1 cellular context compared by ENCODE assay signal in the genomic region with DNA sequence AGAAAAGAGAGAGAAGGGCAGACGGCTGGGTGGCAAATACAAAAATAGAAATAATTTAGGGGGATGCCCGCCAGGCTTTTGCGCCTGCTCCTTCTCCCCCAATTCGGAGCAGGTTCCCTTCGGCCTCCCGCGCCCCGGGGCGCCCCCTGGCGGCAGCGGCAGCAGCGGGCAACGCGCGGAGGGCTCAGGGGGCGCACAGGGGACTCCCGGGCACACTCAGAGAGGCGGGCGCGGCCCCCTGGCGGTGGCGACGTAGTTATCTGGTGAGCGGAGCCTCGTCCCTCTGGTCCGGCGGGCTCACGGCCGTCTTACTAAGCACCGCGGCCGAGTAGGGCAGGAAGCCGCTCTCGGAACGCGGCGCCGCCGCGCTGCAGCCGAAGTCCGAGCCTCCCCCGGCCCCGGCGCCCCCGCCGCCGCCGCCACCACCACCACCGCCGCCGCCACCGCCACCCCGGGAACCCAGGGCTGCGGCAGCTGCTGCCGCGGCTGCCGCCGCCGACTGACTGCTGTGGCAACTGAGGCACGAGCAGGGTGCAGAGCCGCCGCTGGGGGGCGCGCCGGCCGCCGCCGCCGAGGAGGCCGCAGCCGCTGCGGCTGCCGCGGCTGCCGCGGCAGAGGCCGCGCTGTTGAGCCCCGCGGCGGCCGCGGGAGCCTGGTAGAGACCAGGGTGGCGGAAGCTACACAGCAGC.
TF ChIP-seq lines count a peak whose summit lies in the region.

No MANE protein-coding gene starts in this region.

TF ChIP-seq in K562, 482 proteins besides CTCF, POLR2A, EP300 and RAD21 (continued from another document and continues in another):
- TF ChIP-seq RBFOX2 (IDR thresholded peaks at IDR 0.05; ENCODE audit: low read depth, low read length) (no peak), ZNF583 (CRISPR knock-in tag; IDR thresholded peaks at IDR 0.05) (no peak), FOXP1 (CRISPR knock-in tag; IDR thresholded peaks at IDR 0.05) (0 out of 2 replicates have a peak, but pooled peaks have one; percentile 21), ZNF76 (CRISPR knock-in tag; IDR thresholded peaks at IDR 0.05; ENCODE audit: borderline replicate concordance) (no peak), KLF16 (IDR thresholded peaks at IDR 0.05) (peak; percentile 34; the same call in 1 of the 2 replicates), ZNF780A (CRISPR knock-in tag; IDR thresholded peaks at IDR 0.05) (no peak), ZNF57 (CRISPR knock-in tag; IDR thresholded peaks at IDR 0.05) (no peak), RUNX1 (IDR thresholded peaks at IDR 0.05; ENCODE audit: low read depth) (no peak), ZNF384 (IDR thresholded peaks at IDR 0.05; ENCODE audit: low read depth, low read length) (no peak), ZFPM2 (CRISPR knock-in tag; IDR thresholded peaks at IDR 0.05) (no peak), POLR2B (IDR thresholded peaks at IDR 0.05; ENCODE audit: low read depth, partially characterized antibody) (no peak), RAD51 (IDR thresholded peaks at IDR 0.05; ENCODE audit: borderline replicate concordance, low read depth) (no peak), NCOA4 (IDR thresholded peaks at IDR 0.05; ENCODE audit: partially characterized antibody) (no peak), TAF7 (tag; IDR thresholded peaks at IDR 0.05) (no peak), EP400 (IDR thresholded peaks at IDR 0.05) (no peak), POLR3A (IDR thresholded peaks at IDR 0.05; ENCODE audit: borderline replicate concordance, extremely low read depth, insufficient read depth, insufficient read length) (no peak), LARP7 (IDR thresholded peaks at IDR 0.05) (no peak), POU5F1 (IDR thresholded peaks at IDR 0.05; ENCODE audit: borderline replicate concordance, low read depth, low read length, partially characterized antibody) (no peak), ZEB2 (IDR thresholded peaks at IDR 0.05) (no peak), ZNF444 (CRISPR knock-in tag; IDR thresholded peaks at IDR 0.05) (no peak), RNF2 (IDR thresholded peaks at IDR 0.05) (no peak)
- TF ChIP-seq, protein P1, sequence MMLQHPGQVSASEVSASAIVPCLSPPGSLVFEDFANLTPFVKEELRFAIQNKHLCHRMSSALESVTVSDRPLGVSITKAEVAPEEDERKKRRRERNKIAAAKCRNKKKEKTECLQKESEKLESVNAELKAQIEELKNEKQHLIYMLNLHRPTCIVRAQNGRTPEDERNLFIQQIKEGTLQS (IDR thresholded peaks at IDR 0.05) = no peak
- TF ChIP-seq, protein P1 (CRISPR knock-in tag; conservative IDR thresholded peaks at IDR 0.05) = peak; percentile 73; the same call in 1 of the 2 replicates
- TF ChIP-seq, protein P2, sequence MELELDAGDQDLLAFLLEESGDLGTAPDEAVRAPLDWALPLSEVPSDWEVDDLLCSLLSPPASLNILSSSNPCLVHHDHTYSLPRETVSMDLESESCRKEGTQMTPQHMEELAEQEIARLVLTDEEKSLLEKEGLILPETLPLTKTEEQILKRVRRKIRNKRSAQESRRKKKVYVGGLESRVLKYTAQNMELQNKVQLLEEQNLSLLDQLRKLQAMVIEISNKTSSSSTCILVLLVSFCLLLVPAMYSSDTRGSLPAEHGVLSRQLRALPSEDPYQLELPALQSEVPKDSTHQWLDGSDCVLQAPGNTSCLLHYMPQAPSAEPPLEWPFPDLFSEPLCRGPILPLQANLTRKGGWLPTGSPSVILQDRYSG (tag; conservative IDR thresholded peaks at IDR 0.05; ENCODE audit: low read depth) = no peak
- TF ChIP-seq, protein P3, sequence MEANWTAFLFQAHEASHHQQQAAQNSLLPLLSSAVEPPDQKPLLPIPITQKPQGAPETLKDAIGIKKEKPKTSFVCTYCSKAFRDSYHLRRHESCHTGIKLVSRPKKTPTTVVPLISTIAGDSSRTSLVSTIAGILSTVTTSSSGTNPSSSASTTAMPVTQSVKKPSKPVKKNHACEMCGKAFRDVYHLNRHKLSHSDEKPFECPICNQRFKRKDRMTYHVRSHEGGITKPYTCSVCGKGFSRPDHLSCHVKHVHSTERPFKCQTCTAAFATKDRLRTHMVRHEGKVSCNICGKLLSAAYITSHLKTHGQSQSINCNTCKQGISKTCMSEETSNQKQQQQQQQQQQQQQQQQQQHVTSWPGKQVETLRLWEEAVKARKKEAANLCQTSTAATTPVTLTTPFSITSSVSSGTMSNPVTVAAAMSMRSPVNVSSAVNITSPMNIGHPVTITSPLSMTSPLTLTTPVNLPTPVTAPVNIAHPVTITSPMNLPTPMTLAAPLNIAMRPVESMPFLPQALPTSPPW (CRISPR knock-in tag; IDR thresholded peaks at IDR 0.05) = peak; percentile 32; the same call in 1 of the 2 replicates
- TF ChIP-seq, protein P4, sequence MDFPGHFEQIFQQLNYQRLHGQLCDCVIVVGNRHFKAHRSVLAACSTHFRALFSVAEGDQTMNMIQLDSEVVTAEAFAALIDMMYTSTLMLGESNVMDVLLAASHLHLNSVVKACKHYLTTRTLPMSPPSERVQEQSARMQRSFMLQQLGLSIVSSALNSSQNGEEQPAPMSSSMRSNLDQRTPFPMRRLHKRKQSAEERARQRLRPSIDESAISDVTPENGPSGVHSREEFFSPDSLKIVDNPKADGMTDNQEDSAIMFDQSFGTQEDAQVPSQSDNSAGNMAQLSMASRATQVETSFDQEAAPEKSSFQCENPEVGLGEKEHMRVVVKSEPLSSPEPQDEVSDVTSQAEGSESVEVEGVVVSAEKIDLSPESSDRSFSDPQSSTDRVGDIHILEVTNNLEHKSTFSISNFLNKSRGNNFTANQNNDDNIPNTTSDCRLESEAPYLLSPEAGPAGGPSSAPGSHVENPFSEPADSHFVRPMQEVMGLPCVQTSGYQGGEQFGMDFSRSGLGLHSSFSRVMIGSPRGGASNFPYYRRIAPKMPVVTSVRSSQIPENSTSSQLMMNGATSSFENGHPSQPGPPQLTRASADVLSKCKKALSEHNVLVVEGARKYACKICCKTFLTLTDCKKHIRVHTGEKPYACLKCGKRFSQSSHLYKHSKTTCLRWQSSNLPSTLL (IDR thresholded peaks at IDR 0.05) = no peak
- TF ChIP-seq, protein P5, sequence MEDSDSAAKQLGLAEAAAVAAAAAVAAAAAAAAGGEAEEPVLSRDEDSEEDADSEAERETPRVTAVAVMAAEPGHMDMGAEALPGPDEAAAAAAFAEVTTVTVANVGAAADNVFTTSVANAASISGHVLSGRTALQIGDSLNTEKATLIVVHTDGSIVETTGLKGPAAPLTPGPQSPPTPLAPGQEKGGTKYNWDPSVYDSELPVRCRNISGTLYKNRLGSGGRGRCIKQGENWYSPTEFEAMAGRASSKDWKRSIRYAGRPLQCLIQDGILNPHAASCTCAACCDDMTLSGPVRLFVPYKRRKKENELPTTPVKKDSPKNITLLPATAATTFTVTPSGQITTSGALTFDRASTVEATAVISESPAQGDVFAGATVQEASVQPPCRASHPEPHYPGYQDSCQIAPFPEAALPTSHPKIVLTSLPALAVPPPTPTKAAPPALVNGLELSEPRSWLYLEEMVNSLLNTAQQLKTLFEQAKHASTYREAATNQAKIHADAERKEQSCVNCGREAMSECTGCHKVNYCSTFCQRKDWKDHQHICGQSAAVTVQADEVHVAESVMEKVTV (CRISPR knock-in tag; IDR thresholded peaks at IDR 0.05) = peak; percentile 89
- TF ChIP-seq, protein P6, sequence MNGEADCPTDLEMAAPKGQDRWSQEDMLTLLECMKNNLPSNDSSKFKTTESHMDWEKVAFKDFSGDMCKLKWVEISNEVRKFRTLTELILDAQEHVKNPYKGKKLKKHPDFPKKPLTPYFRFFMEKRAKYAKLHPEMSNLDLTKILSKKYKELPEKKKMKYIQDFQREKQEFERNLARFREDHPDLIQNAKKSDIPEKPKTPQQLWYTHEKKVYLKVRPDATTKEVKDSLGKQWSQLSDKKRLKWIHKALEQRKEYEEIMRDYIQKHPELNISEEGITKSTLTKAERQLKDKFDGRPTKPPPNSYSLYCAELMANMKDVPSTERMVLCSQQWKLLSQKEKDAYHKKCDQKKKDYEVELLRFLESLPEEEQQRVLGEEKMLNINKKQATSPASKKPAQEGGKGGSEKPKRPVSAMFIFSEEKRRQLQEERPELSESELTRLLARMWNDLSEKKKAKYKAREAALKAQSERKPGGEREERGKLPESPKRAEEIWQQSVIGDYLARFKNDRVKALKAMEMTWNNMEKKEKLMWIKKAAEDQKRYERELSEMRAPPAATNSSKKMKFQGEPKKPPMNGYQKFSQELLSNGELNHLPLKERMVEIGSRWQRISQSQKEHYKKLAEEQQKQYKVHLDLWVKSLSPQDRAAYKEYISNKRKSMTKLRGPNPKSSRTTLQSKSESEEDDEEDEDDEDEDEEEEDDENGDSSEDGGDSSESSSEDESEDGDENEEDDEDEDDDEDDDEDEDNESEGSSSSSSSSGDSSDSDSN (IDR thresholded peaks at IDR 0.05; ENCODE audit: borderline replicate concordance in 1 of 2, low read depth in 2 of 2, low read length in 2 of 2) = peak; percentile 61 to 84; a peak in 3 of 4 replicates
- TF ChIP-seq, protein P7, sequence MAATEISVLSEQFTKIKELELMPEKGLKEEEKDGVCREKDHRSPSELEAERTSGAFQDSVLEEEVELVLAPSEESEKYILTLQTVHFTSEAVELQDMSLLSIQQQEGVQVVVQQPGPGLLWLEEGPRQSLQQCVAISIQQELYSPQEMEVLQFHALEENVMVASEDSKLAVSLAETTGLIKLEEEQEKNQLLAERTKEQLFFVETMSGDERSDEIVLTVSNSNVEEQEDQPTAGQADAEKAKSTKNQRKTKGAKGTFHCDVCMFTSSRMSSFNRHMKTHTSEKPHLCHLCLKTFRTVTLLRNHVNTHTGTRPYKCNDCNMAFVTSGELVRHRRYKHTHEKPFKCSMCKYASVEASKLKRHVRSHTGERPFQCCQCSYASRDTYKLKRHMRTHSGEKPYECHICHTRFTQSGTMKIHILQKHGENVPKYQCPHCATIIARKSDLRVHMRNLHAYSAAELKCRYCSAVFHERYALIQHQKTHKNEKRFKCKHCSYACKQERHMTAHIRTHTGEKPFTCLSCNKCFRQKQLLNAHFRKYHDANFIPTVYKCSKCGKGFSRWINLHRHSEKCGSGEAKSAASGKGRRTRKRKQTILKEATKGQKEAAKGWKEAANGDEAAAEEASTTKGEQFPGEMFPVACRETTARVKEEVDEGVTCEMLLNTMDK (IDR thresholded peaks at IDR 0.05; ENCODE audit: borderline replicate concordance, insufficient read depth, low read depth, low read length, poor library complexity, severe bottlenecking) = peak; percentile 94
- TF ChIP-seq, protein P8, sequence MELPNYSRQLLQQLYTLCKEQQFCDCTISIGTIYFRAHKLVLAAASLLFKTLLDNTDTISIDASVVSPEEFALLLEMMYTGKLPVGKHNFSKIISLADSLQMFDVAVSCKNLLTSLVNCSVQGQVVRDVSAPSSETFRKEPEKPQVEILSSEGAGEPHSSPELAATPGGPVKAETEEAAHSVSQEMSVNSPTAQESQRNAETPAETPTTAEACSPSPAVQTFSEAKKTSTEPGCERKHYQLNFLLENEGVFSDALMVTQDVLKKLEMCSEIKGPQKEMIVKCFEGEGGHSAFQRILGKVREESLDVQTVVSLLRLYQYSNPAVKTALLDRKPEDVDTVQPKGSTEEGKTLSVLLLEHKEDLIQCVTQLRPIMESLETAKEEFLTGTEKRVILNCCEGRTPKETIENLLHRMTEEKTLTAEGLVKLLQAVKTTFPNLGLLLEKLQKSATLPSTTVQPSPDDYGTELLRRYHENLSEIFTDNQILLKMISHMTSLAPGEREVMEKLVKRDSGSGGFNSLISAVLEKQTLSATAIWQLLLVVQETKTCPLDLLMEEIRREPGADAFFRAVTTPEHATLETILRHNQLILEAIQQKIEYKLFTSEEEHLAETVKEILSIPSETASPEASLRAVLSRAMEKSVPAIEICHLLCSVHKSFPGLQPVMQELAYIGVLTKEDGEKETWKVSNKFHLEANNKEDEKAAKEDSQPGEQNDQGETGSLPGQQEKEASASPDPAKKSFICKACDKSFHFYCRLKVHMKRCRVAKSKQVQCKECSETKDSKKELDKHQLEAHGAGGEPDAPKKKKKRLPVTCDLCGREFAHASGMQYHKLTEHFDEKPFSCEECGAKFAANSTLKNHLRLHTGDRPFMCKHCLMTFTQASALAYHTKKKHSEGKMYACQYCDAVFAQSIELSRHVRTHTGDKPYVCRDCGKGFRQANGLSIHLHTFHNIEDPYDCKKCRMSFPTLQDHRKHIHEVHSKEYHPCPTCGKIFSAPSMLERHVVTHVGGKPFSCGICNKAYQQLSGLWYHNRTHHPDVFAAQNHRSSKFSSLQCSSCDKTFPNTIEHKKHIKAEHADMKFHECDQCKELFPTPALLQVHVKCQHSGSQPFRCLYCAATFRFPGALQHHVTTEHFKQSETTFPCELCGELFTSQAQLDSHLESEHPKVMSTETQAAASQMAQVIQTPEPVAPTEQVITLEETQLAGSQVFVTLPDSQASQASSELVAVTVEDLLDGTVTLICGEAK (IDR thresholded peaks at IDR 0.05) = no peak
- TF ChIP-seq, protein P8 (CRISPR knock-in tag; IDR thresholded peaks at IDR 0.05) = no peak
- TF ChIP-seq, protein P9, sequence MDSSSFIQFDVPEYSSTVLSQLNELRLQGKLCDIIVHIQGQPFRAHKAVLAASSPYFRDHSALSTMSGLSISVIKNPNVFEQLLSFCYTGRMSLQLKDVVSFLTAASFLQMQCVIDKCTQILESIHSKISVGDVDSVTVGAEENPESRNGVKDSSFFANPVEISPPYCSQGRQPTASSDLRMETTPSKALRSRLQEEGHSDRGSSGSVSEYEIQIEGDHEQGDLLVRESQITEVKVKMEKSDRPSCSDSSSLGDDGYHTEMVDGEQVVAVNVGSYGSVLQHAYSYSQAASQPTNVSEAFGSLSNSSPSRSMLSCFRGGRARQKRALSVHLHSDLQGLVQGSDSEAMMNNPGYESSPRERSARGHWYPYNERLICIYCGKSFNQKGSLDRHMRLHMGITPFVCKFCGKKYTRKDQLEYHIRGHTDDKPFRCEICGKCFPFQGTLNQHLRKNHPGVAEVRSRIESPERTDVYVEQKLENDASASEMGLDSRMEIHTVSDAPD (CRISPR knock-in tag; IDR thresholded peaks at IDR 0.05) = no peak
